1 cellular context compared by ENCODE assay signal in the genomic region with DNA sequence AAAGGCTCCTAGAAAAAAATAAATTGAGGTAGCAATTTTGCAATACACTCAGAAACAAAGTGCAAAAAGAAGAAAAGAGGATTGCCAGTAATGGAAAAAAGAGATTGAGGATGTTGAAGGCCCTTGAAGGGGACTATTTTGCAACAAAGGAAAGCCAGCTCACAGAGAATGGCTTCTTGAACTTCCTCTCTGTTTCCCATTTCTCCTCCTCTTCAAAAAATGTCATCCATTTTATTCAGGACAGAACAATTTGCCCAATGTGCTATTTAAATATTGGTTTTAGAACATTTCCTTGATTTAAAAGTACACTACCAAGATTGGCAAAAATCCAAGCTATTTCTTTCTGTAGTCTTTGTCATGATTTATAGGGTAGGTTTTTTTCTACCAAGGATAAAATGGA.
TF ChIP-seq lines count a peak whose summit lies in the region.

No MANE protein-coding gene starts in this region.

TF ChIP-seq in endothelial cell of umbilical vein, 7 proteins besides CTCF, POLR2A, EP300 and RAD21:
- no peak for TF ChIP-seq POLR2AphosphoS5 (IDR thresholded peaks at IDR 0.05; ENCODE audit: insufficient read depth, low read depth, low read length)
- TF ChIP-seq JUN (IDR thresholded peaks at IDR 0.05; ENCODE audit: borderline replicate concordance, insufficient read depth, insufficient read length, low read depth), result no peak
- TF ChIP-seq GATA2 (IDR thresholded peaks at IDR 0.05; ENCODE audit: insufficient read depth, insufficient read length, low read depth, low read length), result no peak
- TF ChIP-seq EZH2 (IDR thresholded peaks at IDR 0.05; ENCODE audit: borderline replicate concordance, low read depth, low read length, severe bottlenecking), result no peak
- no peak for TF ChIP-seq MYC (IDR thresholded peaks at IDR 0.05; ENCODE audit: low read depth, low read length)
- TF ChIP-seq, protein P1, sequence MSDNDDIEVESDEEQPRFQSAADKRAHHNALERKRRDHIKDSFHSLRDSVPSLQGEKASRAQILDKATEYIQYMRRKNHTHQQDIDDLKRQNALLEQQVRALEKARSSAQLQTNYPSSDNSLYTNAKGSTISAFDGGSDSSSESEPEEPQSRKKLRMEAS (IDR thresholded peaks at IDR 0.05; ENCODE audit: insufficient read depth, insufficient read length), result no peak
- TF ChIP-seq FOS (IDR thresholded peaks at IDR 0.05; ENCODE audit: borderline replicate concordance, insufficient read depth, low read length), result no peak
